1 cellular context compared by ENCODE assay signal in genomic region chr21:31012133-31013089, GRCh38.
TF ChIP-seq lines count a peak whose summit lies in the region.

No MANE protein-coding gene starts in this region.

TF ChIP-seq in GM23338, 12 proteins besides CTCF, POLR2A, EP300 and RAD21:
- TF ChIP-seq POLR2AphosphoS5 (IDR thresholded peaks at IDR 0.05; ENCODE audit: low read depth) (no peak), JUNB (IDR thresholded peaks at IDR 0.05; ENCODE audit: unreplicated experiment) (no peak), EZH2phosphoT487 (IDR thresholded peaks at IDR 0.05; ENCODE audit: unreplicated experiment) (no peak)
